ENCODE assay signal across 8 cellular contexts in genomic region chr6:77463308-77463880, GRCh38. TPM values are rescaled to one million over a fixed set of nuclear protein-coding genes. Genes with fewer than 3 reads are reported as not detected.
DNase-seq lines count a peak whose midpoint lies in the region; ATAC-seq and TF ChIP-seq lines count a peak whose summit lies in the region.

Gene HTR1B, minus strand, starts transcription at chr6:77463491. Its CDS starts 88 bp downstream, at chr6:77463403.

- H3K14ac ChIP-seq in neuronal stem cell (ENCODE audit: low read length), result peak within 1 kb of the TSS; percentile 73

- no peak within 1 kb of the TSS for H4K91ac ChIP-seq in neuronal stem cell (ENCODE audit: low read depth, low read length, poor library complexity)

- POLR2A ChIA-PET in CD8-positive, alpha-beta memory T cell (lab: Charles Lee), result no interaction called here

- no peak within 1 kb of the TSS for H4K8ac ChIP-seq in neuronal stem cell (ENCODE audit: low read depth, low read length)

- ATAC-seq in GM19455 (IDR thresholded peaks at IDR 0.05; ENCODE audit: unreplicated experiment), result no peak

- CTCF ChIA-PET in CD8-positive, alpha-beta memory T cell (lab: Charles Lee), result no interaction called here

- peak within 1 kb of the TSS; percentile 18 to 66 (median 51) for H3K4me3 Mint-ChIP-seq in CD8-positive, alpha-beta memory T cell
- no peak within 1 kb of the TSS for H3K4me3 Mint-ChIP-seq in activated T-helper 2 cell treated with anti-CD3 and anti-CD28 coated beads, Interferon-gamma antibody, Interleukin-2, Interleukin-4, amounts not matched to agents 10 μg/mL and 5 μg/mL and 100 μg/mL, durations not matched to agents 14 hours and 24 hours and 36 hours (ENCODE audit: low read depth)

- H2AK5ac ChIP-seq in neuronal stem cell (ENCODE audit: low read depth, low read length), result no peak within 1 kb of the TSS

- no peak within 1 kb of the TSS for H3K9ac ChIP-seq in SK-N-MC (ENCODE audit: insufficient read length)
- peak within 1 kb of the TSS; percentile 79 for H3K9ac ChIP-seq in neuronal stem cell (ENCODE audit: low read depth, low read length, poor library complexity)

- intact Hi-C loops in activated T-helper 2 cell treated with anti-CD3 and anti-CD28 coated beads, Interferon-gamma antibody, Interleukin-2, Interleukin-4, amounts not matched to agents 10 μg/mL and 5 μg/mL and 100 μg/mL, durations not matched to agents 14 hours and 24 hours and 36 hours (cut with micrococcal nuclease), result no loop called here

- peaks cover 0 to 28% (median 7%) of the 10 kb centered on the region in 5 donors for H3K9me3 Mint-ChIP-seq in CD8-positive, alpha-beta memory T cell
- H3K9me3 Mint-ChIP-seq in activated T-helper 2 cell treated with anti-CD3 and anti-CD28 coated beads, Interferon-gamma antibody, Interleukin-2, Interleukin-4, amounts not matched to agents 10 μg/mL and 5 μg/mL and 100 μg/mL, durations not matched to agents 14 hours and 24 hours and 36 hours, result peaks cover 4% of the 10 kb centered on the region

- DNase-seq in CD8-positive, alpha-beta memory T cell, result no peak
- DNase-seq in SK-N-MC (ENCODE audit: low read depth, low spot score) (no peak), fibroblast of mammary gland (ENCODE audit: low read depth) (no peak), neuronal stem cell (ENCODE audit: low spot score) (peak; percentile 30), GM19240 (ENCODE audit: insufficient read length, low spot score) (no peak), SHP77 (lab: John Stamatoyannopoulos, UW) (no peak)
- DNase-seq in activated T-helper 2 cell treated with anti-CD3 and anti-CD28 coated beads, Interferon-gamma antibody, Interleukin-2, Interleukin-4, amounts not matched to agents 10 μg/mL and 5 μg/mL and 100 μg/mL, durations not matched to agents 14 hours and 24 hours and 36 hours (ENCODE audit: low spot score), result no peak

- peaks cover 50 to 68% of the 10 kb centered on the region in 2 donors for H3K27me3 Mint-ChIP-seq in CD8-positive, alpha-beta memory T cell
- H3K27me3 Mint-ChIP-seq in activated T-helper 2 cell treated with anti-CD3 and anti-CD28 coated beads, Interferon-gamma antibody, Interleukin-2, Interleukin-4, amounts not matched to agents 10 μg/mL and 5 μg/mL and 100 μg/mL, durations not matched to agents 14 hours and 24 hours and 36 hours (ENCODE audit: low read depth), result peaks cover 46% of the 10 kb centered on the region

- H3K36me3 ChIP-seq in CD8-positive, alpha-beta memory T cell (ENCODE audit: insufficient read depth, low read length), result no peaks in the 10 kb centered on the region
- H3K36me3 ChIP-seq in SK-N-MC (ENCODE audit: insufficient read depth, low read length) (no peaks in the 10 kb centered on the region), neuronal stem cell (replicated peaks in 1 of 2; ENCODE audit: control insufficient read depth in 2 of 2, insufficient read depth in 2 of 2, low read length in 2 of 2) (no peaks in the 10 kb centered on the region)

- H3K27ac ChIP-seq in CD8-positive, alpha-beta memory T cell (ENCODE audit: low read depth, low read length), result no peak within 1 kb of the TSS
- no peak within 1 kb of the TSS for H3K27ac ChIP-seq in SK-N-MC
- H3K27ac ChIP-seq in neuronal stem cell (replicated peaks; ENCODE audit: low read length), result no peak within 1 kb of the TSS

- H3K4me1 ChIP-seq in CD8-positive, alpha-beta memory T cell (ENCODE audit: insufficient read depth, low read length), result no peaks in the 10 kb centered on the region
- H3K4me1 ChIP-seq in neuronal stem cell (ENCODE audit: control insufficient read depth in 2 of 2, insufficient read depth in 1 of 2, low read depth in 1 of 2, low read length in 2 of 2), result peaks cover 0 to 13% of the 10 kb centered on the region in 2 donors

- no peaks in the 10 kb centered on the region for H3K79me1 ChIP-seq in neuronal stem cell (ENCODE audit: low read depth, low read length)

- H2BK12ac ChIP-seq in neuronal stem cell (ENCODE audit: low read length), result no peak within 1 kb of the TSS

- peak within 1 kb of the TSS; percentile 91 for H2AFZ ChIP-seq in neuronal stem cell (ENCODE audit: low read length)

- H3K36me3 Mint-ChIP-seq in CD8-positive, alpha-beta memory T cell, result peaks cover 0 to 3% (median 0%) of the 10 kb centered on the region in 3 donors
- no peaks in the 10 kb centered on the region for H3K36me3 Mint-ChIP-seq in activated T-helper 2 cell treated with anti-CD3 and anti-CD28 coated beads, Interferon-gamma antibody, Interleukin-2, Interleukin-4, amounts not matched to agents 10 μg/mL and 5 μg/mL and 100 μg/mL, durations not matched to agents 14 hours and 24 hours and 36 hours (ENCODE audit: low read depth)

- no peaks in the 10 kb centered on the region for H3K9me3 ChIP-seq in CD8-positive, alpha-beta memory T cell (ENCODE audit: low read length)
- H3K9me3 ChIP-seq in SK-N-MC (ENCODE audit: low read depth, low read length) (no peaks in the 10 kb centered on the region), neuronal stem cell (replicated peaks in 1 of 2; ENCODE audit: control insufficient read depth in 2 of 2, insufficient read depth in 1 of 2, low read depth in 1 of 2, low read length in 2 of 2) (peaks cover 2 to 5% of the 10 kb centered on the region in 2 donors)

- H3K27me3 ChIP-seq in CD8-positive, alpha-beta memory T cell (ENCODE audit: insufficient read depth, low read length, poor library complexity, severe bottlenecking), result peaks cover 25% of the 10 kb centered on the region
- H3K27me3 ChIP-seq in neuronal stem cell (ENCODE audit: control insufficient read depth in 3 of 3, insufficient read depth in 3 of 3, low read depth in 1 of 3, low read length in 3 of 3), result peaks cover 11 to 65% (median 44%) of the 10 kb centered on the region in 3 experiments

- H3K23ac ChIP-seq in neuronal stem cell (ENCODE audit: low read depth, low read length, poor library complexity), result peak within 1 kb of the TSS; percentile 62

- H3K4me1 Mint-ChIP-seq in CD8-positive, alpha-beta memory T cell, result peaks cover 14 to 42% (median 19%) of the 10 kb centered on the region in 3 donors
- H3K4me1 Mint-ChIP-seq in activated T-helper 2 cell treated with anti-CD3 and anti-CD28 coated beads, Interferon-gamma antibody, Interleukin-2, Interleukin-4, amounts not matched to agents 10 μg/mL and 5 μg/mL and 100 μg/mL, durations not matched to agents 14 hours and 24 hours and 36 hours (ENCODE audit: low read depth), result peaks cover 10% of the 10 kb centered on the region

- H2BK15ac ChIP-seq in neuronal stem cell (ENCODE audit: low read length), result peak within 1 kb of the TSS; percentile 60

- peak within 1 kb of the TSS; percentile 98 for H3K4me2 ChIP-seq in neuronal stem cell (ENCODE audit: insufficient read depth, low read length, poor library complexity, severe bottlenecking)

- no peak for TF ChIP-seq CTCF in fibroblast of mammary gland (conservative IDR thresholded peaks at IDR 0.05; ENCODE audit: control insufficient read depth, insufficient read depth, low read depth, low read length)

- H3K4ac ChIP-seq in neuronal stem cell (ENCODE audit: low read length), result no peak within 1 kb of the TSS

- H3K27ac Mint-ChIP-seq in CD8-positive, alpha-beta memory T cell, result no peak within 1 kb of the TSS
- H3K27ac Mint-ChIP-seq in activated T-helper 2 cell treated with anti-CD3 and anti-CD28 coated beads, Interferon-gamma antibody, Interleukin-2, Interleukin-4, amounts not matched to agents 10 μg/mL and 5 μg/mL and 100 μg/mL, durations not matched to agents 14 hours and 24 hours and 36 hours, result no peak within 1 kb of the TSS

- H2BK120ac ChIP-seq in neuronal stem cell (ENCODE audit: low read depth, low read length), result no peak within 1 kb of the TSS

- no peak within 1 kb of the TSS for H3K4me3 ChIP-seq in CD8-positive, alpha-beta memory T cell (ENCODE audit: low read length)
- peak within 1 kb of the TSS; percentile 72 for H3K4me3 ChIP-seq in SK-N-MC
- peak within 1 kb of the TSS; percentile 36 for H3K4me3 ChIP-seq in fibroblast of mammary gland (ENCODE audit: control insufficient read depth, low read depth, low read length)
- H3K4me3 ChIP-seq in neuronal stem cell (ENCODE audit: low read length in 2 of 2), result peak within 1 kb of the TSS; percentile 37 to 84

- peak within 1 kb of the TSS; percentile 20 for H2BK5ac ChIP-seq in neuronal stem cell (ENCODE audit: low read length)

- peak within 1 kb of the TSS; percentile 81 for H3K18ac ChIP-seq in neuronal stem cell (ENCODE audit: low read length)

- no CpG with 5 or more reads among the region's 31 CpGs for whole genome bisulfite sequencing in neuronal stem cell (ENCODE audit: extremely low coverage in 2 of 2, insufficient read length in 2 of 2, insufficient replicate concordance in 1 of 2), 2 donors

RNA-seq across cellular contexts. Expression of gene HTR1B, which starts in this region (rescaled TPM):
- not detected for total RNA-seq in CD8-positive, alpha-beta memory T cell
- polyA plus RNA-seq in CD8-positive, alpha-beta memory T cell, result not detected
- 0.11 TPM for polyA plus RNA-seq in neuronal stem cell (2013, experiment 1 of 2)
- polyA plus RNA-seq in neuronal stem cell (2013, experiment 2 of 2), result 0.12 TPM
- not detected in 2 replicates for total RNA-seq in activated T-helper 2 cell treated with anti-CD3 and anti-CD28 coated beads, Interferon-gamma antibody, Interleukin-2, Interleukin-4, amounts not matched to agents 10 μg/mL and 5 μg/mL and 100 μg/mL, durations not matched to agents 14 hours and 24 hours and 36 hours
